ENCODE assay signal across 12 cellular contexts in genomic region chr2:133986076-133986837, GRCh38.
DNase-seq lines count a peak whose midpoint lies in the region; ATAC-seq and TF ChIP-seq lines count a peak whose summit lies in the region.
"Had no signal": no experiment of that assay in that cellular context is flagged by ENCODE, and none has a peak within 500 bp of the region (broad histone marks: within the 10 kb centered on the region; RNA-seq: fewer than 3 reads in every experiment).

No MANE protein-coding gene starts in this region.

- H3K9me3 ChIP-seq in osteoblast (ENCODE audit: low read depth, low read length) = no peaks in the 10 kb centered on the region

- no peaks in the 10 kb centered on the region for H3K27me3 ChIP-seq in osteoblast (ENCODE audit: insufficient read depth, low read length)

- in situ Hi-C loops in G401 (cut with HindIII; ENCODE audit: low sequenced_read_pairs) = no loop called here

- peaks cover 36 to 50% of the 10 kb centered on the region in 2 donors for H3K27me3 Mint-ChIP-seq in effector memory CD8-positive, alpha-beta T cell

- H3K4me3 ChIP-seq in fibroblast of the aortic adventitia (ENCODE audit: low read depth, low read length) (no peak overlapping the region), osteoblast (ENCODE audit: insufficient read depth, low read length) (no peak overlapping the region)
- H3K4me3 ChIP-seq: SK-N-MC had no signal

- no peaks in the 10 kb centered on the region for H3K79me2 ChIP-seq in osteoblast (ENCODE audit: insufficient read depth, low read length)

- H3K4me3 Mint-ChIP-seq in effector memory CD8-positive, alpha-beta T cell = no peak overlapping the region
- H3K4me3 Mint-ChIP-seq: CD4-positive, CD25-positive, alpha-beta regulatory T cell had no signal

- no peak overlapping the region for H2AFZ ChIP-seq in osteoblast (ENCODE audit: low read length)

- no peaks in the 10 kb centered on the region for H3K4me1 Mint-ChIP-seq in effector memory CD8-positive, alpha-beta T cell (ENCODE audit: low read depth in 2 of 2)
- H3K4me1 Mint-ChIP-seq: CD4-positive, CD25-positive, alpha-beta regulatory T cell had no signal

- TF ChIP-seq CTCF in fibroblast of the aortic adventitia (IDR thresholded peaks at IDR 0.05; ENCODE audit: insufficient read depth, low read length) = no peak
- no peak for TF ChIP-seq CTCF in osteoblast (IDR thresholded peaks at IDR 0.05; ENCODE audit: extremely low read depth, low read depth, low read length)

- DNase-seq in G401 (ENCODE audit: low spot score) (peak; percentile 14), RPMI7951 (ENCODE audit: low read depth) (peak; percentile 74), fibroblast of the aortic adventitia (ENCODE audit: low read depth) (peak; percentile 60), osteoblast (ENCODE audit: insufficient read length, low spot score, missing footprints) (no peak), NK-92 (lab: John Stamatoyannopoulos, UW; ENCODE audit: unreplicated experiment) (no peak)
- no peak for DNase-seq in stimulated activated CD4-positive, alpha-beta T cell treated with anti-CD3 and anti-CD28 coated beads, Interleukin-2, amount 100 ng/mL, for 24 hours
- no peak for DNase-seq in effector memory CD8-positive, alpha-beta T cell
- DNase-seq: activated T-cell treated with anti-CD3 and anti-CD28 coated beads, Interleukin-2, amount 50 U/mL, for 48 hours; CD4-positive, CD25-positive, alpha-beta regulatory T cell; NCI-H748 treated with DMSO at 0.1 percent for 48 hours had no signal

- H3K27ac Mint-ChIP-seq in effector memory CD8-positive, alpha-beta T cell = no peak overlapping the region
- H3K27ac Mint-ChIP-seq: CD4-positive, CD25-positive, alpha-beta regulatory T cell had no signal

- no peaks in the 10 kb centered on the region for H3K36me3 ChIP-seq in osteoblast (ENCODE audit: insufficient read depth, low read length)

- peak overlapping the region; percentile 20 for H3K4me2 ChIP-seq in osteoblast (ENCODE audit: insufficient read depth, low read length)

- no peak overlapping the region for H3K27ac ChIP-seq in osteoblast (ENCODE audit: low read depth, low read length)
- H3K27ac ChIP-seq: SK-N-MC had no signal

- peaks cover 9% of the 10 kb centered on the region for H3K4me1 ChIP-seq in osteoblast (ENCODE audit: insufficient read depth, low read length)

- H3K36me3 Mint-ChIP-seq in effector memory CD8-positive, alpha-beta T cell (ENCODE audit: insufficient read depth) = no peaks in the 10 kb centered on the region
- H3K36me3 Mint-ChIP-seq: CD4-positive, CD25-positive, alpha-beta regulatory T cell had no signal

- H4K20me1 ChIP-seq in osteoblast (ENCODE audit: insufficient read depth, low read length) = no peaks in the 10 kb centered on the region

- no peaks in the 10 kb centered on the region for H3K9me3 Mint-ChIP-seq in effector memory CD8-positive, alpha-beta T cell

- ATAC-seq in HG03139 (IDR thresholded peaks at IDR 0.05; ENCODE audit: unreplicated experiment) = no peak
- no peak for ATAC-seq in effector memory CD8-positive, alpha-beta T cell (replicated peaks)

Comparison
In these comparisons a context has a peak if more than half of its experiments do, and no peak if none do; other contexts are left out.
1. DNase-seq: peak in G401 (single experiment), RPMI7951 (single experiment) and fibroblast of the aortic adventitia (single experiment); none in osteoblast (single experiment), NK-92 (single experiment), stimulated activated CD4-positive, alpha-beta T cell treated with anti-CD3 and anti-CD28 coated beads, Interleukin-2, amount 100 ng/mL, for 24 hours (0 of 2) and effector memory CD8-positive, alpha-beta T cell (0 of 3).